Comparison of ENCODE assay signal across 3 cellular contexts in the genomic region with DNA sequence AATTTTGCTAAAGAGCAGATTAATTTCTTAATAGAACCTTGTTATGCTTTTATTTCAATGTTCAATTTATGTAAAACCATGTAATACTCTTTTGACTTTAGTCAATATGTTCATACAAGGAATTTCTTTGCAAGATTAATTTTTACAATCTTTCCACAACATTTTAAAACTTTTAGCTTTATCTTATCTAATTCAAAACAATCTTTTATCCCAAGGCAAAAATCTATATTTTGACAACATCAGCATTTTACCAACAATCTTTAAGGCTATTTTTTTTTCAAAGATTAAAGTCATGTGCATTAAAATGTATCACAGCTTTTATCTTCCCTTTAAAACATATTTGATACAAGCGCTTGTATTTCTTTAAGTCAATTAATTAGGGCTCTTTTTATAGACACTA.
A peak's percentile ranks its signal among the peaks of the same experiment; 100 is the strongest.
TF ChIP-seq lines count a peak whose summit lies in the region.

No MANE protein-coding gene starts in this region.

TF ChIP-seq in A549, 52 proteins besides CTCF, POLR2A, EP300 and RAD21:
- TF ChIP-seq MAFK (IDR thresholded peaks at IDR 0.05; ENCODE audit: partially characterized antibody) (peak; percentile 73), SMC3 (IDR thresholded peaks at IDR 0.05) (no peak)
TF ChIP-seq in A549: peak in this region for 1.

TF ChIP-seq in IMR-90, 13 proteins besides CTCF, POLR2A, EP300 and RAD21:
- TF ChIP-seq MAFK (IDR thresholded peaks at IDR 0.05; ENCODE audit: low read depth, low read length), result peak; percentile 46
- TF ChIP-seq CHD1 (IDR thresholded peaks at IDR 0.05; ENCODE audit: low read depth, low read length), result no peak
- no peak for TF ChIP-seq FOS (IDR thresholded peaks at IDR 0.05; ENCODE audit: low read depth, low read length)
- TF ChIP-seq, protein P1, sequence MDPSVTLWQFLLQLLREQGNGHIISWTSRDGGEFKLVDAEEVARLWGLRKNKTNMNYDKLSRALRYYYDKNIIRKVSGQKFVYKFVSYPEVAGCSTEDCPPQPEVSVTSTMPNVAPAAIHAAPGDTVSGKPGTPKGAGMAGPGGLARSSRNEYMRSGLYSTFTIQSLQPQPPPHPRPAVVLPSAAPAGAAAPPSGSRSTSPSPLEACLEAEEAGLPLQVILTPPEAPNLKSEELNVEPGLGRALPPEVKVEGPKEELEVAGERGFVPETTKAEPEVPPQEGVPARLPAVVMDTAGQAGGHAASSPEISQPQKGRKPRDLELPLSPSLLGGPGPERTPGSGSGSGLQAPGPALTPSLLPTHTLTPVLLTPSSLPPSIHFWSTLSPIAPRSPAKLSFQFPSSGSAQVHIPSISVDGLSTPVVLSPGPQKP (IDR thresholded peaks at IDR 0.05; ENCODE audit: borderline replicate concordance, low read depth, low read length), result no peak
- no peak for TF ChIP-seq NFE2L2 (IDR thresholded peaks at IDR 0.05; ENCODE audit: low read depth, low read length)
- TF ChIP-seq CEBPB (IDR thresholded peaks at IDR 0.05; ENCODE audit: low read depth, low read length), result no peak
- TF ChIP-seq MXI1 (IDR thresholded peaks at IDR 0.05; ENCODE audit: borderline replicate concordance, low read depth, low read length), result no peak
- TF ChIP-seq, protein P2, sequence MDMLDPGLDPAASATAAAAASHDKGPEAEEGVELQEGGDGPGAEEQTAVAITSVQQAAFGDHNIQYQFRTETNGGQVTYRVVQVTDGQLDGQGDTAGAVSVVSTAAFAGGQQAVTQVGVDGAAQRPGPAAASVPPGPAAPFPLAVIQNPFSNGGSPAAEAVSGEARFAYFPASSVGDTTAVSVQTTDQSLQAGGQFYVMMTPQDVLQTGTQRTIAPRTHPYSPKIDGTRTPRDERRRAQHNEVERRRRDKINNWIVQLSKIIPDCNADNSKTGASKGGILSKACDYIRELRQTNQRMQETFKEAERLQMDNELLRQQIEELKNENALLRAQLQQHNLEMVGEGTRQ (IDR thresholded peaks at IDR 0.05; ENCODE audit: low read depth, low read length), result no peak

TF ChIP-seq in K562, 482 proteins besides CTCF, POLR2A, EP300 and RAD21:
- TF ChIP-seq EWSR1 (IDR thresholded peaks at IDR 0.05; ENCODE audit: borderline replicate concordance, low read depth, partially characterized antibody) (no peak), ZNF316 (IDR thresholded peaks at IDR 0.05) (peak; percentile 71), ZNF717 (CRISPR knock-in tag; IDR thresholded peaks at IDR 0.05) (no peak), LEF1 (IDR thresholded peaks at IDR 0.05) (no peak), C11orf30 (IDR thresholded peaks at IDR 0.05; ENCODE audit: low read depth) (peak; percentile 42; the same call in 1 of the 2 replicates)
- TF ChIP-seq, protein P3, sequence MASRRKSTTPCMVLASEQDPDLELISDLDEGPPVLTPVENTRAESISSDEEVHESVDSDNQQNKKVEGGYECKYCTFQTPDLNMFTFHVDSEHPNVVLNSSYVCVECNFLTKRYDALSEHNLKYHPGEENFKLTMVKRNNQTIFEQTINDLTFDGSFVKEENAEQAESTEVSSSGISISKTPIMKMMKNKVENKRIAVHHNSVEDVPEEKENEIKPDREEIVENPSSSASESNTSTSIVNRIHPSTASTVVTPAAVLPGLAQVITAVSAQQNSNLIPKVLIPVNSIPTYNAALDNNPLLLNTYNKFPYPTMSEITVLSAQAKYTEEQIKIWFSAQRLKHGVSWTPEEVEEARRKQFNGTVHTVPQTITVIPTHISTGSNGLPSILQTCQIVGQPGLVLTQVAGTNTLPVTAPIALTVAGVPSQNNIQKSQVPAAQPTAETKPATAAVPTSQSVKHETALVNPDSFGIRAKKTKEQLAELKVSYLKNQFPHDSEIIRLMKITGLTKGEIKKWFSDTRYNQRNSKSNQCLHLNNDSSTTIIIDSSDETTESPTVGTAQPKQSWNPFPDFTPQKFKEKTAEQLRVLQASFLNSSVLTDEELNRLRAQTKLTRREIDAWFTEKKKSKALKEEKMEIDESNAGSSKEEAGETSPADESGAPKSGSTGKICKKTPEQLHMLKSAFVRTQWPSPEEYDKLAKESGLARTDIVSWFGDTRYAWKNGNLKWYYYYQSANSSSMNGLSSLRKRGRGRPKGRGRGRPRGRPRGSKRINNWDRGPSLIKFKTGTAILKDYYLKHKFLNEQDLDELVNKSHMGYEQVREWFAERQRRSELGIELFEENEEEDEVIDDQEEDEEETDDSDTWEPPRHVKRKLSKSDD (conservative IDR thresholded peaks at IDR 0.05; ENCODE audit: low read length), result no peak
